In the genomic region with DNA sequence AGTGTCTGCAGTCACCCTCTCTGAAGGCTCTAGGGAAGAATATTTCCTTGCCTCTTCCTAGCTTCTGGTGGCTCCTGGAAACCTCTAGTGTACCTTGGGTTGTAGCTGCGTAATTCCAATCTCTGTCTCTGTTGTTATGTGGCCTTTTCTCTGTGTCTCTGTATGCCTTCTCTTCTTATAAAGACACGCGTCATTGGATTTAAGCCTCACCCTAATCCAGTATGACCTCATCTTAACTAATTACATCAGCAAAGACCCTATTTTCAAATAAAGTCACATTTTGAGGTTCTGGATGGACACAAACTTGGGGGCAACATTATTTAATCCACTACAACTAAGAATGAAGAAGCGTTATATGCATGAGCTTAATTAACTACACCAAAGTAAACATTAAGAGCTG, we compare ENCODE assay signal across 19 cellular contexts.
"Had no signal": no experiment of that assay in that cellular context is flagged by ENCODE, and none has a peak within 500 bp of the region (broad histone marks: within the 10 kb centered on the region; RNA-seq: fewer than 3 reads in every experiment).

No MANE protein-coding gene starts in this region.

- H3K27ac ChIP-seq: esophagus muscularis mucosa, hepatocyte, left ventricle myocardium inferior, spleen, thoracic aorta, VCaP had no signal

- H2AFZ ChIP-seq: hepatocyte had no signal

- H3K79me2 ChIP-seq: hepatocyte had no signal

- H3K4me1 ChIP-seq: left ventricle myocardium inferior, spleen had no signal

- H3K36me3 ChIP-seq: esophagus muscularis mucosa, left ventricle myocardium inferior, spleen, thoracic aorta had no signal

- ATAC-seq: activated CD8-positive, alpha-beta memory T cell treated with anti-CD3 and anti-CD28 coated beads, Interleukin-2, amount 10 ng/mL, durations not matched to agents 7 days and 5 days; activated CD8-positive, alpha-beta T cell treated with anti-CD3 and anti-CD28 coated beads for 36 hours; naive thymus-derived CD8-positive, alpha-beta T cell had no signal

- H3K9me3 ChIP-seq: esophagus muscularis mucosa, left ventricle myocardium inferior, spleen, thoracic aorta had no signal

- H3K4me3 ChIP-seq: esophagus muscularis mucosa, hepatocyte, left ventricle myocardium inferior, spleen, thoracic aorta had no signal

- DNase-seq: activated CD4-positive, alpha-beta T cell treated with anti-CD3 and anti-CD28 coated beads, Interleukin-2, amount 10 ng/mL, durations not matched to agents 7 days and 5 days; activated CD4-positive, CD25-positive, alpha-beta regulatory T cell treated with anti-CD3 and anti-CD28 coated beads, Interleukin-2, amount 50 U/mL, for 72 hours; activated CD8-positive, alpha-beta memory T cell treated with anti-CD3 and anti-CD28 coated beads, Interleukin-2, amount 10 ng/mL, durations not matched to agents 7 days and 5 days; activated CD8-positive, alpha-beta T cell treated with anti-CD3 and anti-CD28 coated beads for 36 hours; activated gamma-delta T cell treated with Interleukin-2 at 50 U/mL for 16 hours; activated T-cell treated with anti-CD3 and anti-CD28 coated beads for 4 hours; aorta; caudate nucleus; effector CD8-positive, alpha-beta T cell; glutamatergic neuron; left ventricle myocardium inferior; naive thymus-derived CD8-positive, alpha-beta T cell; spleen; stimulated activated CD4-positive, alpha-beta T cell treated with anti-CD3 and anti-CD28 coated beads, Interleukin-4, amount 100 ng/mL, for 1 hour; stimulated activated naive CD4-positive, alpha-beta T cell treated with Interleukin-2 at 50 U/mL for 16 hours had no signal
